Comparison of ENCODE assay signal across 13 cellular contexts in genomic region chr1:203197625-203198024, GRCh38. TPM values are rescaled to one million over a fixed set of nuclear protein-coding genes. Genes with fewer than 3 reads are reported as not detected.
DNase-seq lines count a peak whose midpoint lies in the region; ATAC-seq and TF ChIP-seq lines count a peak whose summit lies in the region.
"Had no signal": no experiment of that assay in that cellular context is flagged by ENCODE, and none has a peak within 500 bp of the region (broad histone marks: within the 10 kb centered on the region; RNA-seq: fewer than 3 reads in every experiment).

No MANE protein-coding gene starts in this region.

- DNase-seq in EL (peak; percentile 83), NCI-H226 (peak; percentile 79), fibroblast of lung (ENCODE audit: low read depth in 2 of 2) (peak; percentile 66 to 94), skeletal muscle cell (ENCODE audit: low read depth) (peak; percentile 80), NCI-H1694 treated with DMSO at 0.1 percent for 48 hours (lab: John Stamatoyannopoulos, UW) (no peak)
- DNase-seq in CD8-positive, alpha-beta T cell = no peak
- DNase-seq: KG1, kidney, NCI-H524 had no signal

- peaks cover 13% of the 10 kb centered on the region for H3K27me3 Mint-ChIP-seq in CD8-positive, alpha-beta T cell (ENCODE audit: low read depth)

- no peak overlapping the region for H3K27ac Mint-ChIP-seq in CD8-positive, alpha-beta T cell
- H3K27ac Mint-ChIP-seq: activated naive CD8-positive, alpha-beta T cell had no signal

- no peaks in the 10 kb centered on the region for H3K27me3 ChIP-seq in fibroblast of lung (ENCODE audit: control insufficient read depth, insufficient read depth, low read length)
- H3K27me3 ChIP-seq in CD8-positive, alpha-beta T cell (ENCODE audit: insufficient read depth, low read length) = no peaks in the 10 kb centered on the region
- H3K27me3 ChIP-seq: neural progenitor cell had no signal

- TF ChIP-seq CTCF in fibroblast of lung (conservative IDR thresholded peaks at IDR 0.05 in 1 of 2, IDR thresholded peaks at IDR 0.05 in 1 of 2; ENCODE audit: low read depth in 1 of 2, low read length in 2 of 2) = no peak
- no peak for TF ChIP-seq CTCF in CD8-positive, alpha-beta T cell (IDR thresholded peaks at IDR 0.05)

- no peaks in the 10 kb centered on the region for H3K79me2 ChIP-seq in fibroblast of lung (ENCODE audit: control insufficient read depth, insufficient read depth, low read length)

- H4K20me1 ChIP-seq in fibroblast of lung (ENCODE audit: control insufficient read depth, extremely low read depth, insufficient read depth, low read length) = no peaks in the 10 kb centered on the region

- CTCF ChIA-PET in CD8-positive, alpha-beta T cell (lab: Charles Lee) = no interaction called here

- H3K9me3 ChIP-seq in fibroblast of lung (ENCODE audit: control insufficient read depth, insufficient read depth, low read depth, low read length) = no peaks in the 10 kb centered on the region
- H3K9me3 ChIP-seq in CD8-positive, alpha-beta T cell (ENCODE audit: low read length) = no peaks in the 10 kb centered on the region

- no peaks in the 10 kb centered on the region for H3K36me3 Mint-ChIP-seq in CD8-positive, alpha-beta T cell
- H3K36me3 Mint-ChIP-seq: activated naive CD8-positive, alpha-beta T cell; neural progenitor cell had no signal

- POLR2A ChIA-PET in CD8-positive, alpha-beta T cell (lab: Charles Lee) = no interaction called here

- H3K4me3 Mint-ChIP-seq in CD8-positive, alpha-beta T cell = no peak overlapping the region
- H3K4me3 Mint-ChIP-seq: activated naive CD8-positive, alpha-beta T cell had no signal

- H3K9me3 Mint-ChIP-seq in CD8-positive, alpha-beta T cell = no peaks in the 10 kb centered on the region

- H3K4me3 ChIP-seq in fibroblast of lung (replicated peaks in 1 of 4; ENCODE audit: control extremely low read depth in 1 of 4, insufficient read depth in 1 of 4, low read depth in 3 of 4, low read length in 4 of 4) (no peak overlapping the region), skeletal muscle cell (ENCODE audit: low read depth, low read length) (no peak overlapping the region)
- H3K4me3 ChIP-seq in CD8-positive, alpha-beta T cell (ENCODE audit: low read depth, low read length) = no peak overlapping the region
- H3K4me3 ChIP-seq: neural progenitor cell had no signal

- H3K4me1 ChIP-seq in fibroblast of lung (ENCODE audit: control insufficient read depth, extremely low read depth, insufficient read depth, low read length) = peaks cover 30% of the 10 kb centered on the region
- H3K4me1 ChIP-seq in CD8-positive, alpha-beta T cell (ENCODE audit: insufficient read depth, low read length) = no peaks in the 10 kb centered on the region
- H3K4me1 ChIP-seq: neural progenitor cell had no signal

- H3K4me2 ChIP-seq in fibroblast of lung (ENCODE audit: extremely low read depth, insufficient read depth, low read length) = no peak overlapping the region
- H3K4me2 ChIP-seq: neural progenitor cell had no signal

- no peaks in the 10 kb centered on the region for H3K36me3 ChIP-seq in fibroblast of lung (ENCODE audit: control insufficient read depth, insufficient read depth, low read length)
- H3K36me3 ChIP-seq in CD8-positive, alpha-beta T cell (ENCODE audit: insufficient read depth, low read length) = no peaks in the 10 kb centered on the region
- H3K36me3 ChIP-seq: neural progenitor cell had no signal

- no peak overlapping the region for H3K9ac ChIP-seq in fibroblast of lung (ENCODE audit: insufficient read depth, low read length)
- H3K9ac ChIP-seq: neural progenitor cell had no signal

- H2AFZ ChIP-seq in fibroblast of lung (ENCODE audit: low read length) = no peak overlapping the region
- H2AFZ ChIP-seq: neural progenitor cell had no signal

- no peak for ATAC-seq in CD8-positive, alpha-beta T cell
- ATAC-seq in GM21526 (IDR thresholded peaks at IDR 0.05; ENCODE audit: low FRiP score, unreplicated experiment) (no peak), HG03097 (IDR thresholded peaks at IDR 0.05; ENCODE audit: low FRiP score, unreplicated experiment) (no peak)

- H3K27ac ChIP-seq in fibroblast of lung (ENCODE audit: insufficient read depth, low read length) = no peak overlapping the region
- no peak overlapping the region for H3K27ac ChIP-seq in CD8-positive, alpha-beta T cell (ENCODE audit: low read depth, low read length)
- H3K27ac ChIP-seq: neural progenitor cell had no signal

- intact Hi-C loops in CD8-positive, alpha-beta T cell (cut with DNase I, micrococcal nuclease) = no loop called here

- H3K4me1 Mint-ChIP-seq in CD8-positive, alpha-beta T cell (ENCODE audit: low read depth) = no peaks in the 10 kb centered on the region

RNA-seq across cellular contexts. Expression of gene CHI3L1, which starts 11.1 kb away (rescaled TPM):
- 3.0 and 17.5 TPM in 2 replicates for total RNA-seq in fibroblast of lung
- polyA plus RNA-seq in fibroblast of lung = 4.2 and 42.8 TPM in 2 replicates
- 3.6 and 31.3 TPM in 2 replicates for polyA plus RNA-seq in fibroblast of lung (2012)
- polyA minus RNA-seq in fibroblast of lung (ENCODE audit: low replicate concordance) = 2.0 and 22.4 TPM in 2 replicates
- total RNA-seq in CD8-positive, alpha-beta T cell = not detected

RNA-seq across cellular contexts. Expression of gene MYBPH, which starts 22.0 kb away (rescaled TPM):
- total RNA-seq in fibroblast of lung = 0.17 and 0.26 TPM in 2 replicates
- polyA plus RNA-seq in fibroblast of lung = 0.71 and 5.5 TPM in 2 replicates
- 1.1 and 11.3 TPM in 2 replicates for polyA plus RNA-seq in fibroblast of lung (2012)
- 2.2 and 9.4 TPM in 2 replicates for polyA minus RNA-seq in fibroblast of lung (ENCODE audit: low replicate concordance)
- not detected for total RNA-seq in CD8-positive, alpha-beta T cell
- total RNA-seq: kidney had no signal

RNA-seq across cellular contexts. Expression of gene CHIT1, which starts 31.8 kb away (rescaled TPM):
- total RNA-seq in fibroblast of lung = not detected in 2 replicates
- polyA plus RNA-seq in fibroblast of lung = not detected in 2 replicates
- polyA plus RNA-seq in fibroblast of lung (2012) = not detected in 2 replicates
- not detected in 2 replicates for polyA minus RNA-seq in fibroblast of lung (ENCODE audit: low replicate concordance)
- total RNA-seq in CD8-positive, alpha-beta T cell = under 1 TPM; 0.39 to 0.60 TPM

Comparison
In these comparisons a context has a peak if more than half of its experiments do, and no peak if none do; other contexts are left out.
1. DNase-seq: peak in EL (single experiment), NCI-H226 (single experiment), fibroblast of lung (2 of 2) and skeletal muscle cell (single experiment); none in NCI-H1694 treated with DMSO at 0.1 percent for 48 hours (single experiment) and CD8-positive, alpha-beta T cell (0 of 7).